ENCODE assay signal across 12 cellular contexts in the genomic region with DNA sequence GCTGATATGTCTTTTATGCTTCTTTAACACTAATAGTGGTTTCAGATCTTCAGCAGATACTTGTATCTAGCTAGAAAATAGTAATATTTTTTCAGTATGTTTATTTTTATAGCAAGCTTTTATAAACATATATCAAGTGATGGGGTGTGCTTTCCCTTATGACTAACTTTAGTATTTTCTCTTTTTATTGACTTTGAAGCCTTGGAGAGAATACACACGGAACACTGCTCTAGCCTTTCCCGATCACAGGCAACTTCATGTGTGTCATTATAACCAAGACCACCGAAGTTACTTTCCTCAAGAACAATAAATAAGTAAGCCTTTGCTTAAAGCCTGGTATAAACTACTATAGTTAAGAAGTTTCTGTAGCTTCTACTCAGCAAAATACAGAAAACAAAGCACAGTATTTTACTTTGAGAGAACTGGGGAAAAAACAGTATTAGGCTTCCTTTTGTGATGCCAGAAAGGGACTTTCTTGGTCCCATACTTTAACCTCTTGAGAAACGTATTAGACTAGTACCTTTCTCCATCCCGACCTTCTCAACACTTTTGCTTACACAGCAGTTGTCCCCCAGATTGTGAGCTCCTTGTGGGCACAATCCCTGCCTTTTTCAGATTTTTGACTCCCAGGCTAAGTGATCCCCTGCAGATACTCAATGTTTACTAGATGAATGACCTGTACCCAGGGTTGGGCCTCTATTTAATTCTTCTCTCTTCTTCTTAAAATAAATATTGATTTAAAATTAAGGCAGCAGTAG. TPM values are rescaled to one million over a fixed set of nuclear protein-coding genes. Genes with fewer than 3 reads are reported as not detected.
DNase-seq lines count a peak whose midpoint lies in the region; ATAC-seq and TF ChIP-seq lines count a peak whose summit lies in the region.
"Had no signal": no experiment of that assay in that cellular context is flagged by ENCODE, and none has a peak within 500 bp of the region (broad histone marks: within the 10 kb centered on the region; RNA-seq: fewer than 3 reads in every experiment).

No MANE protein-coding gene starts in this region.

- no peaks in the 10 kb centered on the region for H3K27me3 ChIP-seq in right atrium auricular region
- H3K27me3 ChIP-seq: heart left ventricle had no signal

- H3K4me1 Mint-ChIP-seq in activated CD8-positive, alpha-beta T cell treated with anti-CD3 and anti-CD28 coated beads for 36 hours (ENCODE audit: low read depth): peaks cover 62% of the 10 kb centered on the region
- H3K4me1 Mint-ChIP-seq in activated CD8-positive, alpha-beta T cell treated with anti-CD3 and anti-CD28 coated beads, Interleukin-2, amount 10 ng/mL, durations not matched to agents 7 days and 5 days (ENCODE audit: low read depth): peaks cover 58% of the 10 kb centered on the region
- H3K4me1 Mint-ChIP-seq in T-helper 17 cell: peaks cover 48% of the 10 kb centered on the region

- no peak for DNase-seq in activated CD8-positive, alpha-beta T cell treated with anti-CD3 and anti-CD28 coated beads for 36 hours
- DNase-seq in activated CD8-positive, alpha-beta T cell treated with anti-CD3 and anti-CD28 coated beads, Interleukin-2, amount 10 ng/mL, durations not matched to agents 7 days and 5 days: no peak
- DNase-seq in T-helper 17 cell: no peak
- peak; percentile 34 for DNase-seq in hepatic stellate cell (ENCODE audit: low spot score)
- DNase-seq in substantia nigra (lab: John Stamatoyannopoulos, UW): no peak
- DNase-seq in right atrium auricular region (ENCODE audit: low spot score): no peak
- no peak for DNase-seq in NOMO-1 treated with DMSO at 0.1 percent for 48 hours (lab: John Stamatoyannopoulos, UW; ENCODE audit: unreplicated experiment)
- DNase-seq in NCI-H2029 (lab: John Stamatoyannopoulos, UW): no peak
- DNase-seq: activated gamma-delta T cell treated with Interleukin-2 at 50 U/mL for 16 hours, dermis blood vessel endothelial cell, heart left ventricle, mucosa of descending colon had no signal

- no peak for TF ChIP-seq CTCF in activated CD8-positive, alpha-beta T cell treated with anti-CD3 and anti-CD28 coated beads for 36 hours (IDR thresholded peaks at IDR 0.05)
- TF ChIP-seq CTCF in right atrium auricular region (IDR thresholded peaks at IDR 0.05): no peak

- intact Hi-C loops in activated CD8-positive, alpha-beta T cell treated with anti-CD3 and anti-CD28 coated beads for 36 hours (cut with micrococcal nuclease): no loop called here

- peak overlapping the region; percentile 43 for H3K27ac ChIP-seq in substantia nigra (ENCODE audit: low read depth, low read length, poor library complexity, severe bottlenecking)
- H3K27ac ChIP-seq in right atrium auricular region: no peak overlapping the region

- no peaks in the 10 kb centered on the region for H3K9me3 Mint-ChIP-seq in activated CD8-positive, alpha-beta T cell treated with anti-CD3 and anti-CD28 coated beads for 36 hours
- H3K9me3 Mint-ChIP-seq in activated CD8-positive, alpha-beta T cell treated with anti-CD3 and anti-CD28 coated beads, Interleukin-2, amount 10 ng/mL, durations not matched to agents 7 days and 5 days (ENCODE audit: insufficient read depth): no peaks in the 10 kb centered on the region

- H3K36me3 ChIP-seq in right atrium auricular region: no peaks in the 10 kb centered on the region

- POLR2A ChIA-PET in activated CD8-positive, alpha-beta T cell treated with anti-CD3 and anti-CD28 coated beads for 36 hours (lab: Charles Lee): interaction anchor here (1.3 to 1.4 kb wide), 2 partner anchors 13 to 15 kb away, joined by 3 to 4 read pairs; no protein-coding TSS in a partner anchor
- POLR2A ChIA-PET in activated CD8-positive, alpha-beta T cell treated with anti-CD3 and anti-CD28 coated beads, Interleukin-2, amount 10 ng/mL, durations not matched to agents 7 days and 5 days (lab: Charles Lee): interaction anchor here (0.6 kb wide), 1 partner anchor 16 kb away, joined by 3 read pairs; no protein-coding TSS in a partner anchor

- peaks cover 0 to 28% of the 10 kb centered on the region in 2 donors for H3K4me1 ChIP-seq in right atrium auricular region

- H3K9me3 ChIP-seq in T-helper 17 cell (ENCODE audit: control insufficient read depth, low read length, poor library complexity, severe bottlenecking) (no peaks in the 10 kb centered on the region), right atrium auricular region (no peaks in the 10 kb centered on the region)
- H3K9me3 ChIP-seq: heart left ventricle, mucosa of descending colon had no signal

- peak overlapping the region; percentile 7 for H3K27ac Mint-ChIP-seq in activated CD8-positive, alpha-beta T cell treated with anti-CD3 and anti-CD28 coated beads for 36 hours
- no peak overlapping the region for H3K27ac Mint-ChIP-seq in activated CD8-positive, alpha-beta T cell treated with anti-CD3 and anti-CD28 coated beads, Interleukin-2, amount 10 ng/mL, durations not matched to agents 7 days and 5 days
- no peak overlapping the region for H3K27ac Mint-ChIP-seq in T-helper 17 cell

- no peak for ATAC-seq in activated CD8-positive, alpha-beta T cell treated with anti-CD3 and anti-CD28 coated beads for 36 hours
- ATAC-seq in activated CD8-positive, alpha-beta T cell treated with anti-CD3 and anti-CD28 coated beads, Interleukin-2, amount 10 ng/mL, durations not matched to agents 7 days and 5 days: no peak
- no peak for ATAC-seq in T-helper 17 cell
- ATAC-seq: heart left ventricle, mucosa of descending colon had no signal

- peaks cover 43% of the 10 kb centered on the region for H3K36me3 Mint-ChIP-seq in activated CD8-positive, alpha-beta T cell treated with anti-CD3 and anti-CD28 coated beads for 36 hours (ENCODE audit: low read depth)
- H3K36me3 Mint-ChIP-seq in activated CD8-positive, alpha-beta T cell treated with anti-CD3 and anti-CD28 coated beads, Interleukin-2, amount 10 ng/mL, durations not matched to agents 7 days and 5 days (ENCODE audit: low read depth): peaks cover 53% of the 10 kb centered on the region
- H3K36me3 Mint-ChIP-seq in T-helper 17 cell (ENCODE audit: low read depth): no peaks in the 10 kb centered on the region

- no peak overlapping the region for H3K4me3 ChIP-seq in right atrium auricular region
- H3K4me3 ChIP-seq: heart left ventricle, mucosa of descending colon had no signal

- CTCF ChIA-PET in activated CD8-positive, alpha-beta T cell treated with anti-CD3 and anti-CD28 coated beads for 36 hours (lab: Charles Lee): interaction anchor here (1.0 kb wide), 1 partner anchor 25 kb away, joined by 3 read pairs; no protein-coding TSS in a partner anchor
- CTCF ChIA-PET in activated CD8-positive, alpha-beta T cell treated with anti-CD3 and anti-CD28 coated beads, Interleukin-2, amount 10 ng/mL, durations not matched to agents 7 days and 5 days (lab: Charles Lee): interaction anchor here (1.1 kb wide), 1 partner anchor 33 kb away, joined by 3 read pairs; no protein-coding TSS in a partner anchor

- H3K27me3 Mint-ChIP-seq in activated CD8-positive, alpha-beta T cell treated with anti-CD3 and anti-CD28 coated beads for 36 hours: no peaks in the 10 kb centered on the region
- no peaks in the 10 kb centered on the region for H3K27me3 Mint-ChIP-seq in activated CD8-positive, alpha-beta T cell treated with anti-CD3 and anti-CD28 coated beads, Interleukin-2, amount 10 ng/mL, durations not matched to agents 7 days and 5 days (ENCODE audit: low read depth)
- no peaks in the 10 kb centered on the region for H3K27me3 Mint-ChIP-seq in T-helper 17 cell

- peak overlapping the region; percentile 16 for H3K4me3 Mint-ChIP-seq in activated CD8-positive, alpha-beta T cell treated with anti-CD3 and anti-CD28 coated beads for 36 hours
- H3K4me3 Mint-ChIP-seq in activated CD8-positive, alpha-beta T cell treated with anti-CD3 and anti-CD28 coated beads, Interleukin-2, amount 10 ng/mL, durations not matched to agents 7 days and 5 days: no peak overlapping the region
- H3K4me3 Mint-ChIP-seq in T-helper 17 cell: peak overlapping the region; percentile 31

RNA-seq across cellular contexts. Expression of a gene that starts 3.3 kb away (rescaled TPM):
- 10 to 100 TPM; 50.2 to 56.0 TPM for total RNA-seq in activated CD8-positive, alpha-beta T cell treated with anti-CD3 and anti-CD28 coated beads for 36 hours
- 10 to 100 TPM; 53.3 to 54.6 TPM for total RNA-seq in activated CD8-positive, alpha-beta T cell treated with anti-CD3 and anti-CD28 coated beads, Interleukin-2, amount 10 ng/mL, durations not matched to agents 7 days and 5 days
- total RNA-seq in T-helper 17 cell: 10 to 100 TPM; 44.6 to 48.1 TPM
- total RNA-seq in right atrium auricular region: 1 to 10 TPM; 7.9 to 9.6 TPM

RNA-seq across cellular contexts. Expression of a gene that starts 12.6 kb away (rescaled TPM):
- total RNA-seq in activated CD8-positive, alpha-beta T cell treated with anti-CD3 and anti-CD28 coated beads for 36 hours: under 1 TPM; 0.20 to 0.58 TPM
- under 1 TPM; 0.37 to 0.61 TPM for total RNA-seq in activated CD8-positive, alpha-beta T cell treated with anti-CD3 and anti-CD28 coated beads, Interleukin-2, amount 10 ng/mL, durations not matched to agents 7 days and 5 days
- total RNA-seq in T-helper 17 cell (under 1 TPM; 0.18 to 0.47 TPM), right atrium auricular region (under 1 TPM; 0.20 to 0.63 TPM)

Comparison
In these comparisons a context has a peak if more than half of its experiments do, and no peak if none do; other contexts are left out.
1. RNA of a gene that starts 3.3 kb away (total RNA-seq): 50.2 to 56.0 TPM in activated CD8-positive, alpha-beta T cell treated with anti-CD3 and anti-CD28 coated beads for 36 hours, 53.3 to 54.6 TPM in activated CD8-positive, alpha-beta T cell treated with anti-CD3 and anti-CD28 coated beads, Interleukin-2, amount 10 ng/mL, durations not matched to agents 7 days and 5 days and 44.6 to 48.1 TPM in T-helper 17 cell; 7.9 to 9.6 TPM in right atrium auricular region; every median in the first group is over 4 times any median in the second.